ENCODE assay signal across 11 cellular contexts in the genomic region with DNA sequence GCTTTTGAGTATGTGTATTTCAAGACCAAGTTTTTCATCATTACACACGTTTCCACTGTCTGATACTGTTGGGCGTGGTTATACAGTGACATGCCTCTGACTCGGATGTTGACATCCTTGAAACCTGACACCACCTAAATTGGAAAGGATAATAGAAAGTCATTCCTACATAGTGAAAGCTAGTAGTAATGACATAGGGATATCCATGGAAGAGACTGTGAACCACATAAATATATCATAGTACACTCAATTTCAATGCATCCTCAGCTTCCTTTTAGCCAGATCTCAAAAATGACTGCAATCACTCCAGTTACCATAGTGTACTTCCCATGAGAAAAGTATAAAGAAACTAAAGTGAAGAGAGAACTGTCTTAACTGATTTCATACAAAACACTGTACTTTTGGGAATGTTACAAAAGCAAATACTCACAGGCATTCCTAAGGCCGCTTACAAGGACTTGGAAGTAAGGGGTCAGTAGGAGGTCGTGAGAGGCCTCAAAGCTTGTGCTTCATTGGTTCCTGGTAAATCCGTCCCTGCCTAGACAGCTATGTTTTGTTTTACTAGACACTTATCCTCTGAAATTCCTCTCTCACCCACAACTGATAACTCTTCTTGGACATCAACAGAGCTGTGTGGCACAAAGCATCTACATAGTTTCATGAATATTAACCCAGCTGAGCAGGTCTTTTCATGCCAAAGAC.
DNase-seq lines count a peak whose midpoint lies in the region; ATAC-seq and TF ChIP-seq lines count a peak whose summit lies in the region.
"Had no signal": no experiment of that assay in that cellular context is flagged by ENCODE, and none has a peak within 500 bp of the region (broad histone marks: within the 10 kb centered on the region; RNA-seq: fewer than 3 reads in every experiment).

No MANE protein-coding gene starts in this region.

- no peaks in the 10 kb centered on the region for H3K9me3 ChIP-seq in upper lobe of right lung

- H3K36me3 ChIP-seq in upper lobe of right lung: no peaks in the 10 kb centered on the region

- no peak overlapping the region for H3K27ac ChIP-seq in upper lobe of right lung

- no peaks in the 10 kb centered on the region for H3K27me3 ChIP-seq in upper lobe of right lung

- TF ChIP-seq CTCF in fibroblast of the aortic adventitia (IDR thresholded peaks at IDR 0.05; ENCODE audit: insufficient read depth, low read length) (no peak), upper lobe of right lung (IDR thresholded peaks at IDR 0.05) (no peak)

- no peak overlapping the region for H3K4me3 ChIP-seq in fibroblast of the aortic adventitia (ENCODE audit: low read depth, low read length)
- no peak overlapping the region for H3K4me3 ChIP-seq in upper lobe of right lung

- ATAC-seq in left cardiac atrium (peak; percentile 86 to 94), left ventricle myocardium superior (no peak), upper lobe of right lung (peak; percentile 32)

- DNase-seq in left cardiac atrium (no peak), left ventricle myocardium superior (no peak), SHP77 treated with DMSO at 0.1 percent for 48 hours (lab: John Stamatoyannopoulos, UW) (peak; percentile 59), fibroblast of the aortic adventitia (ENCODE audit: low read depth) (peak; percentile 51), upper lobe of right lung (no peak), GOT3 (lab: John Stamatoyannopoulos, UW) (no peak)
- no peak for DNase-seq in activated CD4-positive, CD25-positive, alpha-beta regulatory T cell (lab: John Stamatoyannopoulos, UW)
- no peak for DNase-seq in effector CD4-positive, alpha-beta T cell
- DNase-seq: glutamatergic neuron, MM.1S, T1000 had no signal

- H3K4me1 ChIP-seq in upper lobe of right lung: no peaks in the 10 kb centered on the region

- intact Hi-C loops in left cardiac atrium (cut with DNase I) (no loop called here), left ventricle myocardium superior (cut with micrococcal nuclease) (no loop called here), upper lobe of right lung (cut with DNase I) (no loop called here)

Comparison
In these comparisons a context has a peak if more than half of its experiments do, and no peak if none do; other contexts are left out.
1. DNase-seq: peak in SHP77 treated with DMSO at 0.1 percent for 48 hours (single experiment) and fibroblast of the aortic adventitia (single experiment); none in left cardiac atrium (single experiment), left ventricle myocardium superior (single experiment), upper lobe of right lung (single experiment), activated CD4-positive, CD25-positive, alpha-beta regulatory T cell (0 of 4), GOT3 (single experiment) and effector CD4-positive, alpha-beta T cell (single experiment).